In genomic region chr11:114719562-114719961, GRCh38 we compare ENCODE assay signal across 3 cellular contexts. TPM values are rescaled to one million over a fixed set of nuclear protein-coding genes. Genes with fewer than 3 reads are reported as not detected.
"Had no signal": no experiment of that assay in that cellular context is flagged by ENCODE, and none has a peak within 500 bp of the region (broad histone marks: within the 10 kb centered on the region; RNA-seq: fewer than 3 reads in every experiment).

No MANE protein-coding gene starts in this region.

- DNase-seq: GDM1, GF-D8 had no signal

- ATAC-seq: GM12878 had no signal

- H3K4me3 ChIP-seq: GM12878 had no signal

RNA-seq across cellular contexts. Expression of gene NXPE2, which starts 41.2 kb away (rescaled TPM):
- total RNA-seq: GM12878 had no signal
